1 cellular context compared by ENCODE assay signal in the genomic region with DNA sequence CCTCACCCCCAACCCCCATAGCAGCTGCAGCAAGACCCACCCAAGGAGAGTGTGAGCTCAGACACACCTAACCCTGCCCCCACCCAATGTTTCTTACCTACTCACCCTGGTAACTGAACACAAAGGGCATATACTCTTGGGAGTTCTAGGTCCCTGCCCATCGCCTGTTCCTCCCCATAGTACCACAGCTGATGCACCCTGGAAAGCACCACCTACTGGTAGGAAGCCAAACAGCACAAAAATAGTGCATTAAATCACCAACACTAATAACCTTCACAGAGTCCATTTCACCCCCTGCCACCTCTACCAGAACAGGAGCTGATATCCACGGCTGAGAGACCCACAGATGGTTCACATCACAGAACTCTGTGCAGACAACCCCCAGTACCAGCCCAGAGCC.
TF ChIP-seq lines count a peak whose summit lies in the region.

No MANE protein-coding gene starts in this region.

TF ChIP-seq in GM12878, 131 proteins besides CTCF, POLR2A, EP300 and RAD21 (continued from another document):
- TF ChIP-seq, protein P1, sequence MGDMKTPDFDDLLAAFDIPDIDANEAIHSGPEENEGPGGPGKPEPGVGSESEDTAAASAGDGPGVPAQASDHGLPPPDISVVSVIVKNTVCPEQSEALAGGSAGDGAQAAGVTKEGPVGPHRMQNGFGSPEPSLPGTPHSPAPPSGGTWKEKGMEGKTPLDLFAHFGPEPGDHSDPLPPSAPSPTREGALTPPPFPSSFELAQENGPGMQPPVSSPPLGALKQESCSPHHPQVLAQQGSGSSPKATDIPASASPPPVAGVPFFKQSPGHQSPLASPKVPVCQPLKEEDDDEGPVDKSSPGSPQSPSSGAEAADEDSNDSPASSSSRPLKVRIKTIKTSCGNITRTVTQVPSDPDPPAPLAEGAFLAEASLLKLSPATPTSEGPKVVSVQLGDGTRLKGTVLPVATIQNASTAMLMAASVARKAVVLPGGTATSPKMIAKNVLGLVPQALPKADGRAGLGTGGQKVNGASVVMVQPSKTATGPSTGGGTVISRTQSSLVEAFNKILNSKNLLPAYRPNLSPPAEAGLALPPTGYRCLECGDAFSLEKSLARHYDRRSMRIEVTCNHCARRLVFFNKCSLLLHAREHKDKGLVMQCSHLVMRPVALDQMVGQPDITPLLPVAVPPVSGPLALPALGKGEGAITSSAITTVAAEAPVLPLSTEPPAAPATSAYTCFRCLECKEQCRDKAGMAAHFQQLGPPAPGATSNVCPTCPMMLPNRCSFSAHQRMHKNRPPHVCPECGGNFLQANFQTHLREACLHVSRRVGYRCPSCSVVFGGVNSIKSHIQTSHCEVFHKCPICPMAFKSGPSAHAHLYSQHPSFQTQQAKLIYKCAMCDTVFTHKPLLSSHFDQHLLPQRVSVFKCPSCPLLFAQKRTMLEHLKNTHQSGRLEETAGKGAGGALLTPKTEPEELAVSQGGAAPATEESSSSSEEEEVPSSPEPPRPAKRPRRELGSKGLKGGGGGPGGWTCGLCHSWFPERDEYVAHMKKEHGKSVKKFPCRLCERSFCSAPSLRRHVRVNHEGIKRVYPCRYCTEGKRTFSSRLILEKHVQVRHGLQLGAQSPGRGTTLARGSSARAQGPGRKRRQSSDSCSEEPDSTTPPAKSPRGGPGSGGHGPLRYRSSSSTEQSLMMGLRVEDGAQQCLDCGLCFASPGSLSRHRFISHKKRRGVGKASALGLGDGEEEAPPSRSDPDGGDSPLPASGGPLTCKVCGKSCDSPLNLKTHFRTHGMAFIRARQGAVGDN (IDR thresholded peaks at IDR 0.05) = no peak
- TF ChIP-seq MYB (IDR thresholded peaks at IDR 0.05; ENCODE audit: borderline replicate concordance, low read depth, low read length) (no peak), FOS (IDR thresholded peaks at IDR 0.05; ENCODE audit: borderline replicate concordance, extremely low read depth, insufficient read length) (no peak), EGR1 (IDR thresholded peaks at IDR 0.05; ENCODE audit: borderline replicate concordance in 1 of 2, low read depth in 2 of 2, low read length in 2 of 2) (no peak), ZBED1 (IDR thresholded peaks at IDR 0.05; ENCODE audit: borderline replicate concordance) (no peak), KAT2A (conservative IDR thresholded peaks at IDR 0.05; ENCODE audit: control insufficient read depth, low read depth, low read length) (no peak)
